Comparison of ENCODE assay signal across 1 cellular context in genomic region chr15:58551764-58552504, GRCh38.
TF ChIP-seq lines count a peak whose summit lies in the region.

No MANE protein-coding gene starts in this region.

TF ChIP-seq in HepG2, 621 proteins besides CTCF, POLR2A, EP300 and RAD21 (continued from another document):
- no peak for TF ChIP-seq SALL1 (CRISPR knock-in tag; IDR thresholded peaks at IDR 0.05)
- no peak for TF ChIP-seq MAFK (conservative IDR thresholded peaks at IDR 0.05 in 1 of 2, IDR thresholded peaks at IDR 0.05 in 1 of 2; ENCODE audit: low read length in 2 of 2)
- TF ChIP-seq ZNF816 (CRISPR knock-in tag; IDR thresholded peaks at IDR 0.05; ENCODE audit: borderline replicate concordance), result no peak
- TF ChIP-seq TSC22D2 (CRISPR knock-in tag; IDR thresholded peaks at IDR 0.05; ENCODE audit: borderline replicate concordance), result no peak
- TF ChIP-seq THAP11 (CRISPR knock-in tag; IDR thresholded peaks at IDR 0.05), result no peak
- no peak for TF ChIP-seq TGIF2 (CRISPR knock-in tag; IDR thresholded peaks at IDR 0.05)
- peak; percentile 20; the same call in 1 of the 2 replicates for TF ChIP-seq THRA (CRISPR knock-in tag; IDR thresholded peaks at IDR 0.05; ENCODE audit: borderline replicate concordance)
- TF ChIP-seq ZNF616 (CRISPR knock-in tag; IDR thresholded peaks at IDR 0.05; ENCODE audit: low read depth), result no peak
- no peak for TF ChIP-seq GLMP (CRISPR knock-in tag; IDR thresholded peaks at IDR 0.05; ENCODE audit: borderline replicate concordance)
- no peak for TF ChIP-seq ZNF850 (CRISPR knock-in tag; conservative IDR thresholded peaks at IDR 0.05)
- no peak for TF ChIP-seq ZFAT (CRISPR knock-in tag; conservative IDR thresholded peaks at IDR 0.05)
- TF ChIP-seq ZSCAN31 (CRISPR knock-in tag; IDR thresholded peaks at IDR 0.05; ENCODE audit: low read depth), result no peak; the same call in 1 of the 2 replicates
- TF ChIP-seq GPN1 (CRISPR knock-in tag; IDR thresholded peaks at IDR 0.05; ENCODE audit: borderline replicate concordance), result no peak
- TF ChIP-seq ATM (IDR thresholded peaks at IDR 0.05; ENCODE audit: borderline replicate concordance), result no peak
- TF ChIP-seq ZNF878 (CRISPR knock-in tag; IDR thresholded peaks at IDR 0.05), result no peak
- no peak for TF ChIP-seq ZNF136 (CRISPR knock-in tag; IDR thresholded peaks at IDR 0.05; ENCODE audit: low read depth)
- TF ChIP-seq TFDP1 (CRISPR knock-in tag; IDR thresholded peaks at IDR 0.05; ENCODE audit: borderline replicate concordance), result no peak
- no peak for TF ChIP-seq CBX1 (IDR thresholded peaks at IDR 0.05; ENCODE audit: low read depth)
- TF ChIP-seq SOX6 (IDR thresholded peaks at IDR 0.05), result no peak
- peak; percentile 84 for TF ChIP-seq SOX6 (CRISPR knock-in tag; IDR thresholded peaks at IDR 0.05)
- TF ChIP-seq TCF7L2 (IDR thresholded peaks at IDR 0.05; ENCODE audit: low read depth, low read length), result no peak
- TF ChIP-seq AGO2 (optimal IDR thresholded peaks at IDR 0.05; ENCODE audit: low read depth, low read length), result no peak
- TF ChIP-seq POLR2AphosphoS5 (IDR thresholded peaks at IDR 0.05; ENCODE audit: low read depth, low read length), result no peak
- TF ChIP-seq DMAP1 (CRISPR knock-in tag; IDR thresholded peaks at IDR 0.05), result no peak; the same call in 1 of the 2 replicates
- TF ChIP-seq ISX (CRISPR knock-in tag; conservative IDR thresholded peaks at IDR 0.05), result no peak
- TF ChIP-seq ZFP91 (CRISPR knock-in tag; IDR thresholded peaks at IDR 0.05; ENCODE audit: borderline replicate concordance), result peak; percentile 46; the same call in 1 of the 2 replicates
- no peak for TF ChIP-seq ZNF235 (CRISPR knock-in tag; IDR thresholded peaks at IDR 0.05; ENCODE audit: borderline replicate concordance)
- no peak for TF ChIP-seq FIP1L1 (IDR thresholded peaks at IDR 0.05; ENCODE audit: borderline replicate concordance, insufficient read depth, low read depth, low read length)
- TF ChIP-seq GFI1 (CRISPR knock-in tag; IDR thresholded peaks at IDR 0.05; ENCODE audit: borderline replicate concordance), result no peak; the same call in 1 of the 2 replicates
- TF ChIP-seq AHDC1 (CRISPR knock-in tag; IDR thresholded peaks at IDR 0.05; ENCODE audit: borderline replicate concordance), result peak; percentile 50; the same call in 1 of the 2 replicates
- TF ChIP-seq HDAC2 (CRISPR knock-in tag; IDR thresholded peaks at IDR 0.05), result peak; percentile 40; the same call in 1 of the 2 replicates
- TF ChIP-seq ZNF768 (CRISPR knock-in tag; IDR thresholded peaks at IDR 0.05), result no peak
- TF ChIP-seq ZSCAN12 (CRISPR knock-in tag; IDR thresholded peaks at IDR 0.05), result no peak
- TF ChIP-seq, protein P1, sequence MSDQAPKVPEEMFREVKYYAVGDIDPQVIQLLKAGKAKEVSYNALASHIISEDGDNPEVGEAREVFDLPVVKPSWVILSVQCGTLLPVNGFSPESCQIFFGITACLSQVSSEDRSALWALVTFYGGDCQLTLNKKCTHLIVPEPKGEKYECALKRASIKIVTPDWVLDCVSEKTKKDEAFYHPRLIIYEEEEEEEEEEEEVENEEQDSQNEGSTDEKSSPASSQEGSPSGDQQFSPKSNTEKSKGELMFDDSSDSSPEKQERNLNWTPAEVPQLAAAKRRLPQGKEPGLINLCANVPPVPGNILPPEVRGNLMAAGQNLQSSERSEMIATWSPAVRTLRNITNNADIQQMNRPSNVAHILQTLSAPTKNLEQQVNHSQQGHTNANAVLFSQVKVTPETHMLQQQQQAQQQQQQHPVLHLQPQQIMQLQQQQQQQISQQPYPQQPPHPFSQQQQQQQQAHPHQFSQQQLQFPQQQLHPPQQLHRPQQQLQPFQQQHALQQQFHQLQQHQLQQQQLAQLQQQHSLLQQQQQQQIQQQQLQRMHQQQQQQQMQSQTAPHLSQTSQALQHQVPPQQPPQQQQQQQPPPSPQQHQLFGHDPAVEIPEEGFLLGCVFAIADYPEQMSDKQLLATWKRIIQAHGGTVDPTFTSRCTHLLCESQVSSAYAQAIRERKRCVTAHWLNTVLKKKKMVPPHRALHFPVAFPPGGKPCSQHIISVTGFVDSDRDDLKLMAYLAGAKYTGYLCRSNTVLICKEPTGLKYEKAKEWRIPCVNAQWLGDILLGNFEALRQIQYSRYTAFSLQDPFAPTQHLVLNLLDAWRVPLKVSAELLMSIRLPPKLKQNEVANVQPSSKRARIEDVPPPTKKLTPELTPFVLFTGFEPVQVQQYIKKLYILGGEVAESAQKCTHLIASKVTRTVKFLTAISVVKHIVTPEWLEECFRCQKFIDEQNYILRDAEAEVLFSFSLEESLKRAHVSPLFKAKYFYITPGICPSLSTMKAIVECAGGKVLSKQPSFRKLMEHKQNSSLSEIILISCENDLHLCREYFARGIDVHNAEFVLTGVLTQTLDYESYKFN (CRISPR knock-in tag; conservative IDR thresholded peaks at IDR 0.05), result no peak; the same call in 1 of the 2 replicates
- TF ChIP-seq, protein P2, sequence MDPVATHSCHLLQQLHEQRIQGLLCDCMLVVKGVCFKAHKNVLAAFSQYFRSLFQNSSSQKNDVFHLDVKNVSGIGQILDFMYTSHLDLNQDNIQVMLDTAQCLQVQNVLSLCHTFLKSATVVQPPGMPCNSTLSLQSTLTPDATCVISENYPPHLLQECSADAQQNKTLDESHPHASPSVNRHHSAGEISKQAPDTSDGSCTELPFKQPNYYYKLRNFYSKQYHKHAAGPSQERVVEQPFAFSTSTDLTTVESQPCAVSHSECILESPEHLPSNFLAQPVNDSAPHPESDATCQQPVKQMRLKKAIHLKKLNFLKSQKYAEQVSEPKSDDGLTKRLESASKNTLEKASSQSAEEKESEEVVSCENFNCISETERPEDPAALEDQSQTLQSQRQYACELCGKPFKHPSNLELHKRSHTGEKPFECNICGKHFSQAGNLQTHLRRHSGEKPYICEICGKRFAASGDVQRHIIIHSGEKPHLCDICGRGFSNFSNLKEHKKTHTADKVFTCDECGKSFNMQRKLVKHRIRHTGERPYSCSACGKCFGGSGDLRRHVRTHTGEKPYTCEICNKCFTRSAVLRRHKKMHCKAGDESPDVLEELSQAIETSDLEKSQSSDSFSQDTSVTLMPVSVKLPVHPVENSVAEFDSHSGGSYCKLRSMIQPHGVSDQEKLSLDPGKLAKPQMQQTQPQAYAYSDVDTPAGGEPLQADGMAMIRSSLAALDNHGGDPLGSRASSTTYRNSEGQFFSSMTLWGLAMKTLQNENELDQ (CRISPR knock-in tag; IDR thresholded peaks at IDR 0.05; ENCODE audit: borderline replicate concordance), result no peak
- TF ChIP-seq BCLAF1 (IDR thresholded peaks at IDR 0.05), result no peak
- no peak for TF ChIP-seq ZNF264 (CRISPR knock-in tag; IDR thresholded peaks at IDR 0.05)
- TF ChIP-seq DNMT3B (CRISPR knock-in tag; conservative IDR thresholded peaks at IDR 0.05), result no peak
- TF ChIP-seq BATF2 (CRISPR knock-in tag; IDR thresholded peaks at IDR 0.05), result no peak
TF ChIP-seq in HepG2: peak in this region for 77.
